Comparison of ENCODE assay signal across 9 cellular contexts in the genomic region with DNA sequence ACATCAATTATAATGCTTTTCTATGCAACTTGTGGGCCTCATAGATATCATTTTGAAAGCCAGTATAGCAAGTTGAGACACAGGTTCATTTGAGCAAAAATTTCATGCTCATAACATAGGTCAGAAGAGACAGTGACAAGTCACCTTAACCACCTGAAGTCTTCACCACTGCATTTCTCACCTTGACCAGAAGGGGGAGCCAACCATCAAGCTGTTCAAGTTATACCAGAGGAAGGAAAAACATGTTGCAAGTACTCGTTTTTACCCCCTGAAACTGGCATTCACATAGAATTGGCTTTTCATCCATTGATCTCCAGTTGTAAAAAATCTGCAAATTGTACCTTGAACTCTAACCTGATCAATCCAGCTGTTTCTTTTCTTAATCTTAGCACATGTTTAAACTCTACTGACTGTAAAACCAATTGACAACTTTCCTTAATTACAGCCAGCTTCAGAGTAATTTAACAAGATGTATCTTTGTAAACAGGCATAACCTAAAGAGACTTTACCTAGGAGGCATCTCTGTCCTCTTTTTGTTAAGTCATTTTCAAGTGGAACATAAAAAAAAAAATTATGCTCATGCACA. TPM values are rescaled to one million over a fixed set of nuclear protein-coding genes. Genes with fewer than 3 reads are reported as not detected.
DNase-seq lines count a peak whose midpoint lies in the region; ATAC-seq and TF ChIP-seq lines count a peak whose summit lies in the region.
"Had no signal": no experiment of that assay in that cellular context is flagged by ENCODE, and none has a peak within 500 bp of the region (broad histone marks: within the 10 kb centered on the region; RNA-seq: fewer than 3 reads in every experiment).

No MANE protein-coding gene starts in this region.

- TF ChIP-seq CTCF in DOHH2 (IDR thresholded peaks at IDR 0.05; ENCODE audit: low read depth, low read length, poor library complexity, severe bottlenecking) (peak; percentile 88), LNCAP (IDR thresholded peaks at IDR 0.05) (peak; percentile 92), heart left ventricle (IDR thresholded peaks at IDR 0.05) (peak; percentile 87 to 96 (median 94))

- H3F3A ChIP-seq in DOHH2 (ENCODE audit: control insufficient read depth, insufficient read depth) = no peaks in the 10 kb centered on the region

- CTCF ChIA-PET in activated naive CD4-positive, alpha-beta T cell treated with anti-CD3 and anti-CD28 coated beads for 36 hours (lab: Charles Lee) = interaction anchor here (0.6 to 5.6 kb wide), 40 partner anchors 9 to 551 kb away, joined by 3 to 66 read pairs (median 4); no protein-coding TSS in a partner anchor

- no peak overlapping the region for H3K27ac Mint-ChIP-seq in activated naive CD4-positive, alpha-beta T cell treated with anti-CD3 and anti-CD28 coated beads for 36 hours

- in situ Hi-C loops in SK-MEL-5 (cut with HindIII; ENCODE audit: low pct_unique_long_range_greater_than_20kb, low sequenced_read_pairs) = no loop called here

- H3K4me3 ChIP-seq in DOHH2 (ENCODE audit: low read length) = no peak overlapping the region
- H3K4me3 ChIP-seq in heart left ventricle = peak overlapping the region; percentile 21 to 63 (median 50)

- H3K4me1 ChIP-seq in DOHH2 (ENCODE audit: control insufficient read depth, low read length) (no peaks in the 10 kb centered on the region), heart left ventricle (peaks cover 0 to 19% (median 4%) of the 10 kb centered on the region in 12 donors)

- H3K27me3 ChIP-seq in DOHH2 (ENCODE audit: control insufficient read depth, low read length) (peaks cover 11% of the 10 kb centered on the region; the same call in 1 of the 2 replicates), heart left ventricle (no peaks in the 10 kb centered on the region)

- no peaks in the 10 kb centered on the region for H3K9me2 ChIP-seq in DOHH2 (replicated peaks; ENCODE audit: control insufficient read depth, low read length)

- H3K9me3 ChIP-seq in DOHH2 (ENCODE audit: control insufficient read depth, insufficient read depth, low read length) (no peaks in the 10 kb centered on the region), heart left ventricle (no peaks in the 10 kb centered on the region)

- ATAC-seq in GM21529 (IDR thresholded peaks at IDR 0.05; ENCODE audit: unreplicated experiment) (peak; percentile 90), heart left ventricle (peak in 3 of 4 donors; percentile 33 to 51 (median 50)), GM18505 (IDR thresholded peaks at IDR 0.05; ENCODE audit: unreplicated experiment) (no peak)

- no peak overlapping the region for H3K4me3 Mint-ChIP-seq in activated naive CD4-positive, alpha-beta T cell treated with anti-CD3 and anti-CD28 coated beads for 36 hours

- no peaks in the 10 kb centered on the region for H3K79me2 ChIP-seq in DOHH2 (ENCODE audit: control insufficient read depth, low read length)

- TF ChIP-seq POLR2A in heart left ventricle (IDR thresholded peaks at IDR 0.05) (no peak), GM18505 (IDR thresholded peaks at IDR 0.05; ENCODE audit: borderline replicate concordance, extremely low read depth, insufficient read depth, insufficient read length) (no peak)

- no peaks in the 10 kb centered on the region for H3K36me3 Mint-ChIP-seq in activated naive CD4-positive, alpha-beta T cell treated with anti-CD3 and anti-CD28 coated beads for 36 hours (ENCODE audit: low read depth)

- no peaks in the 10 kb centered on the region for H3K27me3 Mint-ChIP-seq in activated naive CD4-positive, alpha-beta T cell treated with anti-CD3 and anti-CD28 coated beads for 36 hours (ENCODE audit: low read depth)

- DNase-seq in SK-MEL-5 (ENCODE audit: low read depth, low spot score) (peak; percentile 87), heart left ventricle (peak in 4 of 5 donors; percentile 41 to 66 (median 55)), renal cortical epithelial cell (ENCODE audit: low read depth) (peak; percentile 85)
- peak; percentile 95 for DNase-seq in activated naive CD4-positive, alpha-beta T cell treated with anti-CD3 and anti-CD28 coated beads for 36 hours

- H3K4me2 ChIP-seq in DOHH2 (ENCODE audit: low read length) = no peak overlapping the region

- 0 to 2% (median 1%) methylated on average over 1 of the region's 1 CpG for WGBS in heart left ventricle, 4 donors

- no peaks in the 10 kb centered on the region for H3K9me3 Mint-ChIP-seq in activated naive CD4-positive, alpha-beta T cell treated with anti-CD3 and anti-CD28 coated beads for 36 hours

- no peaks in the 10 kb centered on the region for H4K20me1 ChIP-seq in DOHH2 (ENCODE audit: control insufficient read depth, insufficient read depth, low read depth, low read length)

- H3K4me1 Mint-ChIP-seq in activated naive CD4-positive, alpha-beta T cell treated with anti-CD3 and anti-CD28 coated beads for 36 hours (ENCODE audit: low read depth) = peaks cover 3% of the 10 kb centered on the region

- H3K36me3 ChIP-seq in DOHH2 (ENCODE audit: control insufficient read depth, low read length) = no peaks in the 10 kb centered on the region
- peaks cover 0 to 7% (median 0%) of the 10 kb centered on the region in 9 donors for H3K36me3 ChIP-seq in heart left ventricle

- H3K27ac ChIP-seq in DOHH2 (ENCODE audit: low read depth, low read length) (no peak overlapping the region), heart left ventricle (peak overlapping the region in 11 of 12 donors; percentile 61 to 91 (median 83))

- intact Hi-C loops in activated naive CD4-positive, alpha-beta T cell treated with anti-CD3 and anti-CD28 coated beads for 36 hours (cut with micrococcal nuclease) = loop anchor here (1.0 to 2.0 kb wide), 7 partner anchors 40 to 828 kb away; no protein-coding TSS in a partner anchor
- intact Hi-C loops in heart left ventricle (cut with DNase I) = loop anchor here in 3 of 10 donors (1.0 to 5.0 kb wide), 4 partner anchors 34 to 71 kb away; partner anchors contain the start of genes ARL6IP5 (in 1 of the 3) and UBA3 (in 1 of the 3)

RNA-seq across cellular contexts. Expression of gene LMOD3, which starts 1.4 kb away (rescaled TPM):
- 0.16 and 0.19 TPM in 2 replicates for total RNA-seq in SK-MEL-5 (2014; rRNA removed; shearing (Covaris generic))
- polyA plus RNA-seq in SK-MEL-5 (2015; cell fraction: cytosol; rRNA removed) = 0.06 and 1.3 TPM in 2 replicates
- 0.10 and 0.12 TPM in 2 replicates for polyA plus RNA-seq in SK-MEL-5 (2015; cell fraction: nucleus; rRNA removed)
- total RNA-seq in activated naive CD4-positive, alpha-beta T cell treated with anti-CD3 and anti-CD28 coated beads for 36 hours = not detected
- total RNA-seq in heart left ventricle (100 to 1,000 TPM in 8 of 9 donors, 10 to 100 TPM in 1; 95.9 to 233 (median 159) TPM), renal cortical epithelial cell (not detected in 2 replicates)
- 10 to 100 TPM; 38.6 to 99.8 TPM for polyA plus RNA-seq in heart left ventricle
- total RNA-seq: mononuclear cell had no signal

RNA-seq across cellular contexts. Expression of gene ARL6IP5, which starts 36.2 kb away (rescaled TPM):
- 55.7 and 61.3 TPM in 2 replicates for total RNA-seq in SK-MEL-5 (2014; rRNA removed; shearing (Covaris generic))
- 74.7 and 82.8 TPM in 2 replicates for polyA plus RNA-seq in SK-MEL-5 (2015; cell fraction: cytosol; rRNA removed)
- polyA plus RNA-seq in SK-MEL-5 (2015; cell fraction: nucleus; rRNA removed) = 16.7 and 18.0 TPM in 2 replicates
- 10 to 100 TPM; 66.4 to 71.5 TPM for total RNA-seq in activated naive CD4-positive, alpha-beta T cell treated with anti-CD3 and anti-CD28 coated beads for 36 hours
- total RNA-seq in heart left ventricle (100 to 1,000 TPM; 164 to 231 (median 197) TPM), renal cortical epithelial cell (160 and 196 TPM in 2 replicates)
- 100 to 1,000 TPM; 245 to 256 TPM for polyA plus RNA-seq in heart left ventricle

RNA-seq across cellular contexts. Expression of gene UBA3, which starts 40.8 kb away (rescaled TPM):
- total RNA-seq in SK-MEL-5 (2014; rRNA removed; shearing (Covaris generic)) = 58.8 and 63.8 TPM in 2 replicates
- 36.5 and 38.1 TPM in 2 replicates for polyA plus RNA-seq in SK-MEL-5 (2015; cell fraction: cytosol; rRNA removed)
- polyA plus RNA-seq in SK-MEL-5 (2015; cell fraction: nucleus; rRNA removed) = 114 and 124 TPM in 2 replicates
- total RNA-seq in activated naive CD4-positive, alpha-beta T cell treated with anti-CD3 and anti-CD28 coated beads for 36 hours = 10 to 100 TPM; 65.7 to 66.0 TPM
- total RNA-seq in heart left ventricle (100 to 1,000 TPM in 2 of 9 donors, 10 to 100 TPM in 7; 70.9 to 117 (median 79.4) TPM), renal cortical epithelial cell (81.3 and 120 TPM in 2 replicates)
- polyA plus RNA-seq in heart left ventricle = 10 to 100 TPM; 45.1 to 57.7 TPM

Comparison
In these comparisons a context has a peak if more than half of its experiments do, and no peak if none do; other contexts are left out.
1. RNA of gene LMOD3, which starts 1.4 kb away (total RNA-seq): 95.9 to 233 TPM in heart left ventricle; 0.16 to 0.19 TPM in SK-MEL-5, not detected in activated naive CD4-positive, alpha-beta T cell treated with anti-CD3 and anti-CD28 coated beads for 36 hours and not detected in renal cortical epithelial cell; every median in the first group is over 10 times any median in the second.
2. Peak in every context shown above with its lines, with median percentiles within 50 percentile points of each other: CTCF ChIP-seq and DNase-seq.